In the genomic region with DNA sequence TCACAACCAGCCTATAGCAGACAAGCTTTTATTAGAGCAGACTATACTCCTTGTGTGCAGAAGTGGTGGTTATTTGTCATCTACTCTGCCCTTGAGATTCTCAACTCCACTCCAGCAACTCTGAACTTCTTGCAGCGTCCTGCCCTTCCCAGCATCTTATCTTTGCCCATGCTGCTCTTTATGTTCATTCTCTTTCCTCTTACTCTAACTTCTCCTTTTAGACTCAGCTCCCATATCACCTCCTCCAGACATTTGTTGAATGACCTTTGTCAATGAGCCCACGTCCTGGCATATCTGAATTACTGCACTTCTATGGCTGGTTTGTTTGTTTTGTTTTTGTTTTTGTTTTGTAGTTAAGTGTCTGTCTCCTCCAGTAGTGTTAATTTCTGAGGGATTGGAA, we compare ENCODE assay signal across 19 cellular contexts.
"Had no signal": no experiment of that assay in that cellular context is flagged by ENCODE, and none has a peak within 500 bp of the region (broad histone marks: within the 10 kb centered on the region; RNA-seq: fewer than 3 reads in every experiment).

No MANE protein-coding gene starts in this region.

- H3K27me3 ChIP-seq: neutrophil, ovary, thyroid gland had no signal

- H3K4me1 ChIP-seq: prostate gland, thyroid gland had no signal

- H3K27ac ChIP-seq: neutrophil, ovary, prostate gland, thyroid gland had no signal

- DNase-seq: activated CD4-positive, alpha-beta T cell treated with anti-CD3 and anti-CD28 coated beads for 1 hour; activated T-cell treated with anti-CD3 and anti-CD28 coated beads, Interleukin-2, amount 50 U/mL, for 1 hour; aorta; caudate nucleus; dermis blood vessel endothelial cell; effector CD8-positive, alpha-beta T cell; foreskin fibroblast; naive thymus-derived CD8-positive, alpha-beta T cell; ovary; stimulated activated CD4-positive, alpha-beta T cell treated with anti-CD3 and anti-CD28 coated beads, Interleukin-12 subunit alpha, Interleukin-12 subunit beta, amount 100 ng/mL, for 4 hours; stimulated activated CD4-positive, alpha-beta T cell treated with anti-CD3 and anti-CD28 coated beads, Interleukin-1b, Interleukin-23, amount 100 ng/mL, for 48 hours; substantia nigra; T-helper 17 cell; thyroid gland had no signal

- H3K36me3 ChIP-seq: neutrophil, ovary, prostate gland, thyroid gland had no signal

- H3K9me3 ChIP-seq: neutrophil, ovary, prostate gland, thyroid gland had no signal

- ATAC-seq: activated naive CD4-positive, alpha-beta T cell treated with anti-CD3 and anti-CD28 coated beads, Interleukin-2, amount 50 U/mL, for 72 hours; left lobe of liver; naive thymus-derived CD8-positive, alpha-beta T cell; T-helper 17 cell had no signal

- H3K4me3 ChIP-seq: lung, ovary, prostate gland, thyroid gland had no signal
